Comparison of ENCODE assay signal across 9 cellular contexts in the genomic region with DNA sequence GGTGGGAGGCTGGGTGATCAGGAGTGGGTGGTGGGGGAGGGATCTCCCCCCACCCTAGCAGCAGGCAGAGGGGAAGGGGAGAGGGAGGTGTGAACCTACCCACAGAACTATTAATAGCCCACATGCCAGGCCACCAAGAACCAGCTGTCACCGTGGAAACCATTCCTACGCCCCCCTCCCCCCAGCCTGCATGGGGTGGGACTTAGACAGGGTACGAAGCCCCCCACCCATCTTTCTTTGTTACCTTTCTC. TPM values are rescaled to one million over a fixed set of nuclear protein-coding genes. Genes with fewer than 3 reads are reported as not detected.
DNase-seq lines count a peak whose midpoint lies in the region; ATAC-seq and TF ChIP-seq lines count a peak whose summit lies in the region.
"Had no signal": no experiment of that assay in that cellular context is flagged by ENCODE, and none has a peak within 500 bp of the region (broad histone marks: within the 10 kb centered on the region; RNA-seq: fewer than 3 reads in every experiment).

No MANE protein-coding gene starts in this region.

- no peak overlapping the region for H2AFZ ChIP-seq in mammary epithelial cell (ENCODE audit: low read depth, low read length)

- H3K9me3 Mint-ChIP-seq in naive thymus-derived CD8-positive, alpha-beta T cell = no peaks in the 10 kb centered on the region
- no peaks in the 10 kb centered on the region for H3K9me3 Mint-ChIP-seq in type B pancreatic cell

- no CpG with 5 or more reads among the region's 3 CpGs for WGBS in mammary epithelial cell (ENCODE audit: low coverage, missing lambda C conversion rate)

- H3K4me1 ChIP-seq in cardiac muscle cell (ENCODE audit: low read depth) (peaks cover 76% of the 10 kb centered on the region), mammary epithelial cell (ENCODE audit: insufficient read depth, low read length) (peaks cover 50% of the 10 kb centered on the region)

- DNase-seq in cardiac muscle cell (ENCODE audit: low read depth in 1 of 2, low spot score in 1 of 2) (no peak), left cardiac atrium (no peak), mammary epithelial cell (no peak), type B pancreatic cell (ENCODE audit: extremely low spot score, unreplicated experiment) (no peak), activated gamma-delta T cell (lab: John Stamatoyannopoulos, UW) (no peak), GM13977 (ENCODE audit: low spot score) (no peak)
- DNase-seq in naive thymus-derived CD8-positive, alpha-beta T cell = no peak
- DNase-seq: activated CD4-positive, alpha-beta T cell treated with anti-CD3 and anti-CD28 coated beads for 48 hours had no signal

- H3K27ac Mint-ChIP-seq in naive thymus-derived CD8-positive, alpha-beta T cell = peak overlapping the region; percentile 74 to 97 (median 94)
- peak overlapping the region; percentile 21 for H3K27ac Mint-ChIP-seq in type B pancreatic cell

- no peaks in the 10 kb centered on the region for H3K79me2 ChIP-seq in mammary epithelial cell (ENCODE audit: insufficient read depth, low read length)

- TF ChIP-seq CTCF in cardiac muscle cell (IDR thresholded peaks at IDR 0.05; ENCODE audit: low read depth, low read length) (no peak), mammary epithelial cell (conservative IDR thresholded peaks at IDR 0.05 in 1 of 2, IDR thresholded peaks at IDR 0.05 in 1 of 2; ENCODE audit: extremely low read depth in 1 of 2, insufficient read depth in 1 of 2, low read depth in 1 of 2, low read length in 2 of 2) (no peak), type B pancreatic cell (conservative IDR thresholded peaks at IDR 0.05) (no peak), GM13977 (IDR thresholded peaks at IDR 0.05; ENCODE audit: extremely low read depth, insufficient read depth, missing control alignments) (no peak)

- BruUV-seq in mammary epithelial cell (replicated peaks; lab: Mats Ljungman, UMichigan) = no TSS peak

- H3K4me3 Mint-ChIP-seq in naive thymus-derived CD8-positive, alpha-beta T cell = peak overlapping the region in 9 of 10 donors; percentile 12 to 94 (median 87)
- peak overlapping the region; percentile 31 for H3K4me3 Mint-ChIP-seq in type B pancreatic cell

- H3K9me3 ChIP-seq in cardiac muscle cell (ENCODE audit: low read depth) = no peaks in the 10 kb centered on the region
- no peaks in the 10 kb centered on the region for H3K9me3 ChIP-seq in mammary epithelial cell (replicated peaks; ENCODE audit: insufficient read depth, low read length)

- POLR2A ChIA-PET in naive thymus-derived CD8-positive, alpha-beta T cell (lab: Charles Lee) = interaction anchor here (1.0 to 17.1 kb wide), 5 partner anchors 11 to 39 kb away, joined by 4 to 260 read pairs (median 9); a partner anchor contains a TSS

- CTCF ChIA-PET in mammary epithelial cell (lab: Charles Lee; ENCODE audit: low non-redundant PET) = no interaction called here

- H3K27ac ChIP-seq in cardiac muscle cell (peak overlapping the region; percentile 89), mammary epithelial cell (ENCODE audit: insufficient read depth, low read depth, low read length) (no peak overlapping the region)

- H3K4me1 Mint-ChIP-seq in naive thymus-derived CD8-positive, alpha-beta T cell = peaks cover 55 to 98% (median 91%) of the 10 kb centered on the region in 4 donors
- peaks cover 57% of the 10 kb centered on the region for H3K4me1 Mint-ChIP-seq in type B pancreatic cell (ENCODE audit: unreplicated experiment)

- peaks cover 0 to 3% (median 0%) of the 10 kb centered on the region in 3 donors for H3K36me3 Mint-ChIP-seq in naive thymus-derived CD8-positive, alpha-beta T cell
- no peaks in the 10 kb centered on the region for H3K36me3 Mint-ChIP-seq in type B pancreatic cell

- dilution Hi-C loops in mammary epithelial cell (cut with HindIII; ENCODE audit: low sequenced_read_pairs) = loop anchor here (5.0 kb wide), 1 partner anchor 78 kb away; no protein-coding TSS in a partner anchor

- H3K36me3 ChIP-seq in cardiac muscle cell (no peaks in the 10 kb centered on the region), mammary epithelial cell (ENCODE audit: insufficient read depth, low read length) (no peaks in the 10 kb centered on the region)

- H3K9ac ChIP-seq in mammary epithelial cell (ENCODE audit: insufficient read depth, low read length) = no peak overlapping the region

- peak overlapping the region; percentile 43 for H3K4me2 ChIP-seq in mammary epithelial cell (ENCODE audit: insufficient read depth, low read depth, low read length)

- in situ Hi-C loops in mammary epithelial cell (cut with MboI; ENCODE audit: low sequenced_read_pairs in 2 of 2) = no loop called here
- in situ Hi-C loops in GM13977 (cut with MboI; ENCODE audit: low pct_unique_long_range_greater_than_20kb, low sequenced_read_pairs, unreplicated experiment) = no loop called here

- no peaks in the 10 kb centered on the region for H4K20me1 ChIP-seq in mammary epithelial cell (ENCODE audit: insufficient read depth, low read length)

- no peaks in the 10 kb centered on the region for H3K27me3 Mint-ChIP-seq in naive thymus-derived CD8-positive, alpha-beta T cell
- no peaks in the 10 kb centered on the region for H3K27me3 Mint-ChIP-seq in type B pancreatic cell

- H3K4me3 ChIP-seq in cardiac muscle cell = no peak overlapping the region
- no peak overlapping the region for H3K4me3 ChIP-seq in mammary epithelial cell (replicated peaks in 1 of 3; ENCODE audit: insufficient read depth in 1 of 3, low read depth in 2 of 3, low read length in 3 of 3)

- no peaks in the 10 kb centered on the region for H3K27me3 ChIP-seq in cardiac muscle cell
- no peaks in the 10 kb centered on the region for H3K27me3 ChIP-seq in mammary epithelial cell (ENCODE audit: insufficient read depth, low read length)

- intact Hi-C loops in left cardiac atrium (cut with DNase I) = no loop called here
- intact Hi-C loops in mammary epithelial cell (cut with micrococcal nuclease) = no loop called here

- no peak for ATAC-seq in left cardiac atrium
- no peak for ATAC-seq in naive thymus-derived CD8-positive, alpha-beta T cell
- no peak for ATAC-seq in HG02981 (IDR thresholded peaks at IDR 0.05; ENCODE audit: unreplicated experiment)

RNA-seq across cellular contexts. Expression of a gene that starts 7.8 kb away (rescaled TPM):
- total RNA-seq in cardiac muscle cell = 78.1 and 87.0 TPM in 2 replicates
- polyA plus RNA-seq in cardiac muscle cell = 58.1 and 65.4 TPM in 2 replicates
- 10 to 100 TPM; 54.4 to 77.9 TPM for total RNA-seq in left cardiac atrium
- 10 to 100 TPM; 10.8 to 11.7 TPM for total RNA-seq in mammary epithelial cell
- 10.0 TPM for polyA plus RNA-seq in mammary epithelial cell
- 33.1 TPM for polyA minus RNA-seq in mammary epithelial cell
- 10 to 100 TPM; 53.6 to 54.2 TPM for total RNA-seq in naive thymus-derived CD8-positive, alpha-beta T cell
- polyA plus RNA-seq in naive thymus-derived CD8-positive, alpha-beta T cell = 10 to 100 TPM; 11.3 to 23.3 (median 22.2) TPM
- 18.3 and 37.0 TPM in 2 replicates for total RNA-seq in type B pancreatic cell (ENCODE audit: low replicate concordance)

RNA-seq across cellular contexts. Expression of a gene that starts 16.4 kb away (rescaled TPM):
- total RNA-seq in cardiac muscle cell (116 and 125 TPM in 2 replicates), left cardiac atrium (10 to 100 TPM; 44.0 to 56.4 TPM), mammary epithelial cell (10 to 100 TPM; 59.3 to 85.6 TPM), type B pancreatic cell (ENCODE audit: low replicate concordance) (93.2 and 123 TPM in 2 replicates)
- polyA plus RNA-seq in cardiac muscle cell (102 and 121 TPM in 2 replicates), mammary epithelial cell (91.2 TPM)
- polyA minus RNA-seq in mammary epithelial cell = 116 TPM
- total RNA-seq in naive thymus-derived CD8-positive, alpha-beta T cell = 100 to 1,000 TPM; 104 TPM
- polyA plus RNA-seq in naive thymus-derived CD8-positive, alpha-beta T cell = 10 to 100 TPM; 37.3 to 67.7 (median 42.1) TPM

RNA-seq across cellular contexts. Expression of a gene that starts 29.8 kb away (rescaled TPM):
- 1.2 and 3.7 TPM in 2 replicates for total RNA-seq in cardiac muscle cell
- polyA plus RNA-seq in cardiac muscle cell = 1.7 and 4.2 TPM in 2 replicates
- total RNA-seq in left cardiac atrium = 10 to 100 TPM; 17.1 to 19.5 TPM
- 10 to 100 TPM in 1 of 2 donors, 1 to 10 TPM in 1; 2.0 to 25.9 TPM for total RNA-seq in mammary epithelial cell
- polyA plus RNA-seq in mammary epithelial cell = 7.9 TPM
- polyA minus RNA-seq in mammary epithelial cell = 41.0 TPM
- 10 to 100 TPM; 18.2 to 19.2 TPM for total RNA-seq in naive thymus-derived CD8-positive, alpha-beta T cell
- 1 to 10 TPM; 3.9 to 9.9 (median 6.4) TPM for polyA plus RNA-seq in naive thymus-derived CD8-positive, alpha-beta T cell
- total RNA-seq in type B pancreatic cell (ENCODE audit: low replicate concordance) = 5.7 and 9.5 TPM in 2 replicates

RNA-seq across cellular contexts. Expression of a gene that starts 51.2 kb away (rescaled TPM):
- 96.8 and 104 TPM in 2 replicates for total RNA-seq in cardiac muscle cell
- polyA plus RNA-seq in cardiac muscle cell = 27.3 and 33.2 TPM in 2 replicates
- 10 to 100 TPM; 54.0 to 57.8 TPM for total RNA-seq in left cardiac atrium
- total RNA-seq in mammary epithelial cell = 10 to 100 TPM; 36.8 to 72.1 TPM
- polyA plus RNA-seq in mammary epithelial cell = 41.3 TPM
- polyA minus RNA-seq in mammary epithelial cell = 53.9 TPM
- total RNA-seq in naive thymus-derived CD8-positive, alpha-beta T cell = 100 to 1,000 TPM; 132 to 135 TPM
- polyA plus RNA-seq in naive thymus-derived CD8-positive, alpha-beta T cell = 10 to 100 TPM in 1 of 3 donors, 1 to 10 TPM in 2; 6.8 to 12.8 (median 9.2) TPM
- total RNA-seq in type B pancreatic cell (ENCODE audit: low replicate concordance) = 86.3 and 128 TPM in 2 replicates

RNA-seq across cellular contexts. Expression of a gene that starts 55.3 kb away (rescaled TPM):
- total RNA-seq in cardiac muscle cell (not detected in 2 replicates), left cardiac atrium (1 to 10 TPM in 1 of 2 donors, not detected in 1; 1.2 TPM), mammary epithelial cell (1 to 10 TPM in 1 of 2 donors, not detected in 1; 8.2 TPM), type B pancreatic cell (ENCODE audit: low replicate concordance) (not detected in 2 replicates)
- polyA plus RNA-seq in cardiac muscle cell (not detected in 2 replicates), mammary epithelial cell (5.1 TPM)
- not detected for polyA minus RNA-seq in mammary epithelial cell
- total RNA-seq in naive thymus-derived CD8-positive, alpha-beta T cell = not detected
- not detected for polyA plus RNA-seq in naive thymus-derived CD8-positive, alpha-beta T cell
